1 cellular context compared by ENCODE assay signal in the genomic region with DNA sequence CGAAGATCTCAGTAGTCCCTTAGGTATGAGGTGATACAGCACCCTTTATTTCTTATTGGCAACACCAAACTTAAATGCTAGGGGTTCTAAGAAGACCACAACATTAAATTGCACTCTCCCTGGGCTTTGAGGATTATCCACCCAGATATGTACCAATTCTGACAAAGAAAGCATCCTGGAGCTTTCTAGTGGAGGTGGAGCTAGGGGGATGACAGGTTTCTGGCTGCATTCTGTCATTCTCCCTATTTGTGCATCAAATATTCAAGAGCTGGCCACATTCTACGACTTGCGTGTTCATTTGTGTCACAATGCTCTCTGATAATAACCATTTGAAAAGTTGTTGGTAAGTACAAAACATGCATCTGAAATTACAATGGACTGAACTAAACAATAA.
TF ChIP-seq lines count a peak whose summit lies in the region.

No MANE protein-coding gene starts in this region.

TF ChIP-seq in H1, 55 proteins besides CTCF, POLR2A, EP300 and RAD21:
- TF ChIP-seq TAF1 (IDR thresholded peaks at IDR 0.05; ENCODE audit: low read depth, low read length) (no peak), CTBP2 (IDR thresholded peaks at IDR 0.05; ENCODE audit: borderline replicate concordance, insufficient read depth, insufficient read length, low read length) (no peak), ATF3 (IDR thresholded peaks at IDR 0.05; ENCODE audit: insufficient read depth, low read depth, low read length) (no peak), PHF8 (conservative IDR thresholded peaks at IDR 0.05; ENCODE audit: low read depth, low read length) (no peak), TAF7 (optimal IDR thresholded peaks at IDR 0.05; ENCODE audit: borderline replicate concordance, low read depth, low read length) (no peak), SP4 (IDR thresholded peaks at IDR 0.05; ENCODE audit: low read length) (no peak), CEBPB (IDR thresholded peaks at IDR 0.05; ENCODE audit: low read depth, low read length) (no peak), KDM4A (IDR thresholded peaks at IDR 0.05; ENCODE audit: low read depth, low read length, severe bottlenecking) (no peak), SP1 (IDR thresholded peaks at IDR 0.05; ENCODE audit: low read depth, low read length) (no peak), JUN (IDR thresholded peaks at IDR 0.05; ENCODE audit: low read depth, low read length) (no peak), RNF2 (IDR thresholded peaks at IDR 0.05; ENCODE audit: borderline replicate concordance, low read depth, low read length, missing control alignments, poor library complexity, severe bottlenecking) (no peak), ZNF274 (IDR thresholded peaks at IDR 0.05; ENCODE audit: borderline replicate concordance, extremely low read depth, low read length) (no peak), CHD7 (IDR thresholded peaks at IDR 0.05; ENCODE audit: insufficient replicate concordance, low read length) (no peak), EZH2 (IDR thresholded peaks at IDR 0.05; ENCODE audit: low read depth, low read length, severe bottlenecking) (no peak), KDM1A (IDR thresholded peaks at IDR 0.05; ENCODE audit: borderline replicate concordance, low read length) (no peak), YY1 (IDR thresholded peaks at IDR 0.05; ENCODE audit: low read depth, low read length) (no peak), FOSL1 (IDR thresholded peaks at IDR 0.05; ENCODE audit: insufficient read depth, low read depth, low read length) (no peak), CREB1 (IDR thresholded peaks at IDR 0.05) (no peak), BACH1 (IDR thresholded peaks at IDR 0.05; ENCODE audit: low read length) (no peak)
TF ChIP-seq in H1: peak in this region for 0.
